Comparison of ENCODE assay signal across 8 cellular contexts in genomic region chr6:90940812-90941481, GRCh38.
DNase-seq lines count a peak whose midpoint lies in the region; ATAC-seq and TF ChIP-seq lines count a peak whose summit lies in the region.

No MANE protein-coding gene starts in this region.

- no peak overlapping the region for H3K4me3 ChIP-seq in esophagus muscularis mucosa
- H3K4me3 ChIP-seq in neural progenitor cell: no peak overlapping the region

- no peaks in the 10 kb centered on the region for H4K20me1 ChIP-seq in neural progenitor cell (ENCODE audit: low read depth)

- TF ChIP-seq POLR2A in esophagus muscularis mucosa (IDR thresholded peaks at IDR 0.05; ENCODE audit: low read depth): no peak

- H3K4me1 Mint-ChIP-seq in neural progenitor cell: no peaks in the 10 kb centered on the region
- H3K4me1 Mint-ChIP-seq in activated T-helper 2 cell treated with anti-CD3 and anti-CD28 coated beads, Interferon-gamma antibody, Interleukin-2, Interleukin-4, amounts not matched to agents 10 μg/mL and 5 μg/mL and 100 μg/mL, durations not matched to agents 14 hours and 24 hours and 36 hours (ENCODE audit: low read depth): peaks cover 5% of the 10 kb centered on the region

- no peak overlapping the region for H3K27ac Mint-ChIP-seq in neural progenitor cell
- no peak overlapping the region for H3K27ac Mint-ChIP-seq in activated T-helper 2 cell treated with anti-CD3 and anti-CD28 coated beads, Interferon-gamma antibody, Interleukin-2, Interleukin-4, amounts not matched to agents 10 μg/mL and 5 μg/mL and 100 μg/mL, durations not matched to agents 14 hours and 24 hours and 36 hours

- no peak for TF ChIP-seq EP300 in esophagus muscularis mucosa (IDR thresholded peaks at IDR 0.05)

- H3K27me3 ChIP-seq in esophagus muscularis mucosa (no peaks in the 10 kb centered on the region), neural progenitor cell (no peaks in the 10 kb centered on the region)

- intact Hi-C loops in esophagus muscularis mucosa (cut with DNase I): no loop called here
- intact Hi-C loops in activated T-helper 2 cell treated with anti-CD3 and anti-CD28 coated beads, Interferon-gamma antibody, Interleukin-2, Interleukin-4, amounts not matched to agents 10 μg/mL and 5 μg/mL and 100 μg/mL, durations not matched to agents 14 hours and 24 hours and 36 hours (cut with micrococcal nuclease): no loop called here

- H3K79me2 ChIP-seq in neural progenitor cell (ENCODE audit: low read depth): no peaks in the 10 kb centered on the region

- TF ChIP-seq CTCF in esophagus muscularis mucosa (IDR thresholded peaks at IDR 0.05) (peak in 2 of 3 experiments; percentile 37), neural progenitor cell (IDR thresholded peaks at IDR 0.05) (peak; percentile 74)

- H3K4me2 ChIP-seq in neural progenitor cell: no peak overlapping the region

- no peak overlapping the region for H3K27ac ChIP-seq in esophagus muscularis mucosa (replicated peaks in 1 of 4)
- H3K27ac ChIP-seq in neural progenitor cell: no peak overlapping the region

- no peaks in the 10 kb centered on the region for H3K27me3 Mint-ChIP-seq in neural progenitor cell (ENCODE audit: insufficient read depth, low read depth)
- peaks cover 4% of the 10 kb centered on the region for H3K27me3 Mint-ChIP-seq in activated T-helper 2 cell treated with anti-CD3 and anti-CD28 coated beads, Interferon-gamma antibody, Interleukin-2, Interleukin-4, amounts not matched to agents 10 μg/mL and 5 μg/mL and 100 μg/mL, durations not matched to agents 14 hours and 24 hours and 36 hours (ENCODE audit: low read depth)

- no peaks in the 10 kb centered on the region for H3K4me1 ChIP-seq in esophagus muscularis mucosa
- peaks cover 6% of the 10 kb centered on the region for H3K4me1 ChIP-seq in neural progenitor cell

- 40% methylated on average over 5 of the region's 5 CpGs for WGBS in esophagus muscularis mucosa

- no peaks in the 10 kb centered on the region for H3K9me3 ChIP-seq in esophagus muscularis mucosa
- H3K9me3 ChIP-seq in neural progenitor cell (ENCODE audit: low read depth): no peaks in the 10 kb centered on the region

- DNase-seq in AML-193 (lab: John Stamatoyannopoulos, UW) (peak; percentile 65 to 70), NCI-H1048 (lab: John Stamatoyannopoulos, UW) (peak; percentile 26), SIG-M5 treated with dmso at 0.1 percent for 504 hours (lab: John Stamatoyannopoulos, UW; ENCODE audit: unreplicated experiment) (peak; percentile 64), esophagus muscularis mucosa (ENCODE audit: extremely low spot score) (no peak), neural progenitor cell (ENCODE audit: low spot score) (peak; percentile 51)
- DNase-seq in activated T-helper 2 cell treated with anti-CD3 and anti-CD28 coated beads, Interferon-gamma antibody, Interleukin-2, Interleukin-4, amounts not matched to agents 10 μg/mL and 5 μg/mL and 100 μg/mL, durations not matched to agents 14 hours and 24 hours and 36 hours (ENCODE audit: low spot score): no peak

- no peak overlapping the region for H2AFZ ChIP-seq in neural progenitor cell (replicated peaks)

- H3K36me3 ChIP-seq in esophagus muscularis mucosa (no peaks in the 10 kb centered on the region), neural progenitor cell (no peaks in the 10 kb centered on the region)

- no peaks in the 10 kb centered on the region for H3K36me3 Mint-ChIP-seq in neural progenitor cell
- H3K36me3 Mint-ChIP-seq in activated T-helper 2 cell treated with anti-CD3 and anti-CD28 coated beads, Interferon-gamma antibody, Interleukin-2, Interleukin-4, amounts not matched to agents 10 μg/mL and 5 μg/mL and 100 μg/mL, durations not matched to agents 14 hours and 24 hours and 36 hours (ENCODE audit: low read depth): no peaks in the 10 kb centered on the region

- no peaks in the 10 kb centered on the region for H3K9me3 Mint-ChIP-seq in neural progenitor cell
- H3K9me3 Mint-ChIP-seq in activated T-helper 2 cell treated with anti-CD3 and anti-CD28 coated beads, Interferon-gamma antibody, Interleukin-2, Interleukin-4, amounts not matched to agents 10 μg/mL and 5 μg/mL and 100 μg/mL, durations not matched to agents 14 hours and 24 hours and 36 hours: no peaks in the 10 kb centered on the region

- ATAC-seq in GM18502 (IDR thresholded peaks at IDR 0.05; ENCODE audit: poor library complexity, unreplicated experiment) (peak; percentile 98), HG02763 (IDR thresholded peaks at IDR 0.05; ENCODE audit: unreplicated experiment) (peak; percentile 96)

- H3K4me3 Mint-ChIP-seq in neural progenitor cell: no peak overlapping the region
- no peak overlapping the region for H3K4me3 Mint-ChIP-seq in activated T-helper 2 cell treated with anti-CD3 and anti-CD28 coated beads, Interferon-gamma antibody, Interleukin-2, Interleukin-4, amounts not matched to agents 10 μg/mL and 5 μg/mL and 100 μg/mL, durations not matched to agents 14 hours and 24 hours and 36 hours (ENCODE audit: low read depth)

- no peak overlapping the region for H3K9ac ChIP-seq in neural progenitor cell

- no peaks in the 10 kb centered on the region for H3F3A ChIP-seq in neural progenitor cell (ENCODE audit: low read depth)

Comparison
In these comparisons a context has a peak if more than half of its experiments do, and no peak if none do; other contexts are left out.
1. DNase-seq: peak in AML-193 (2 of 2), NCI-H1048 (single experiment), SIG-M5 treated with dmso at 0.1 percent for 504 hours (single experiment) and neural progenitor cell (single experiment); none in esophagus muscularis mucosa (single experiment) and activated T-helper 2 cell treated with anti-CD3 and anti-CD28 coated beads, Interferon-gamma antibody, Interleukin-2, Interleukin-4, amounts not matched to agents 10 μg/mL and 5 μg/mL and 100 μg/mL, durations not matched to agents 14 hours and 24 hours and 36 hours (single experiment).